Comparison of ENCODE assay signal across 2 cellular contexts in the genomic region with DNA sequence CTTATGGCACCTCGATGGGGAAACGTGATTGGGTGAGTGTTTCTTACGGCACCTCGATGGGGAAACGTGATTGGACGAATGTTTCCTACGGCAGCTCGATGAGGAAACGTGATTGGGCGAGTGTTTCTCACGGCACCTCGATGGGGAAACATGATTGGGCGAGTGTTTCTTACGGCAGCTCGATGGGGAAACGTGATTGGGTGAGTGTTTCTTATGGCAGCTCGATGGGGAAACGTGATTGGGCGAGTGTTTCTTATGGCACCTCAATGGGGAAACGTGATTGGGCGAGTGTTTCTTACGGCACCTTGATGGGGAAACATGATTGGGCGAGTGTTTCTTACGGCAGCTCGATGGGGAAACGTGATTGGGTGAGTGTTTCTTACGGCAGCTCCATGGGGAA. TPM values are rescaled to one million over a fixed set of nuclear protein-coding genes. Genes with fewer than 3 reads are reported as not detected.
"Had no signal": no experiment of that assay in that cellular context is flagged by ENCODE, and none has a peak within 500 bp of the region (broad histone marks: within the 10 kb centered on the region; RNA-seq: fewer than 3 reads in every experiment).

No MANE protein-coding gene starts in this region.

RNA-seq across cellular contexts. Expression of gene DOC2B, which starts 25.0 kb away (rescaled TPM):
- total RNA-seq: osteocyte had no signal
- polyA plus RNA-seq: naive thymus-derived CD4-positive, alpha-beta T cell had no signal
